8 cellular contexts compared by ENCODE assay signal in genomic region chr19:17470204-17470841, GRCh38. TPM values are rescaled to one million over a fixed set of nuclear protein-coding genes. Genes with fewer than 3 reads are reported as not detected.
DNase-seq lines count a peak whose midpoint lies in the region; ATAC-seq lines count a peak whose summit lies in the region.

Gene SLC27A1, plus strand, starts transcription at chr19:17470524. Its CDS starts 17 bp downstream, at chr19:17470541.

- H3K27ac ChIP-seq in effector memory CD4-positive, alpha-beta T cell (ENCODE audit: insufficient read depth, low read length, poor library complexity, severe bottlenecking) = peak within 1 kb of the TSS; percentile 63

- peak within 1 kb of the TSS; percentile 80 for H3K4me3 ChIP-seq in effector memory CD4-positive, alpha-beta T cell (ENCODE audit: insufficient read depth, low read depth, low read length, poor library complexity, severe bottlenecking)

- H3K4me1 ChIP-seq in effector memory CD4-positive, alpha-beta T cell (ENCODE audit: control insufficient read depth, insufficient read depth, low read length, poor library complexity, severe bottlenecking) = peaks cover 15% of the 10 kb centered on the region

- DNase-seq in CD1c-positive myeloid dendritic cell (ENCODE audit: extremely low spot score) = peak; percentile 98
- peak; percentile 100 for DNase-seq in NCI-H82 treated with DMSO at 0.1 percent for 48 hours (lab: John Stamatoyannopoulos, UW; ENCODE audit: unreplicated experiment)
- peak; percentile 80 to 82 for DNase-seq in activated CD8-positive, alpha-beta memory T cell treated with anti-CD3 and anti-CD28 coated beads for 4 hours (ENCODE audit: low read depth in 2 of 2)
- peak; percentile 87 to 90 (median 87) for DNase-seq in effector memory CD4-positive, alpha-beta T cell
- DNase-seq in lung microvascular endothelial cell (ENCODE audit: low read depth in 2 of 2) = peak; percentile 98 to 99
- DNase-seq in stimulated activated CD4-positive, alpha-beta T cell treated with anti-CD3 and anti-CD28 coated beads, TNF-alpha, amount 100 ng/mL, for 24 hours (ENCODE audit: low read depth in 3 of 3) = peak; percentile 74 to 92 (median 78)

- H3K9me3 ChIP-seq in effector memory CD4-positive, alpha-beta T cell (ENCODE audit: control insufficient read depth, low read length) = no peaks in the 10 kb centered on the region

- H3K27me3 ChIP-seq in effector memory CD4-positive, alpha-beta T cell (replicated peaks; ENCODE audit: control insufficient read depth, insufficient read depth, low read length, poor library complexity, severe bottlenecking) = no peaks in the 10 kb centered on the region

- ATAC-seq in GM19397 (IDR thresholded peaks at IDR 0.05; ENCODE audit: unreplicated experiment) = peak; percentile 77
- peak; percentile 68 for ATAC-seq in HG03565 (IDR thresholded peaks at IDR 0.05; ENCODE audit: unreplicated experiment)

- no peaks in the 10 kb centered on the region for H3K36me3 ChIP-seq in effector memory CD4-positive, alpha-beta T cell (ENCODE audit: control insufficient read depth, insufficient read depth, low read length)

RNA-seq across cellular contexts. Expression of gene SLC27A1, which starts in this region (rescaled TPM):
- 12.6 and 22.2 TPM in 2 replicates for total RNA-seq in lung microvascular endothelial cell

Comparison
In these comparisons a context has a peak if more than half of its experiments do, and no peak if none do; other contexts are left out.
1. Peak in every context shown above with its lines: DNase-seq, ATAC-seq, H3K4me3 ChIP-seq and H3K27ac ChIP-seq.